ENCODE assay signal across 9 cellular contexts in the genomic region with DNA sequence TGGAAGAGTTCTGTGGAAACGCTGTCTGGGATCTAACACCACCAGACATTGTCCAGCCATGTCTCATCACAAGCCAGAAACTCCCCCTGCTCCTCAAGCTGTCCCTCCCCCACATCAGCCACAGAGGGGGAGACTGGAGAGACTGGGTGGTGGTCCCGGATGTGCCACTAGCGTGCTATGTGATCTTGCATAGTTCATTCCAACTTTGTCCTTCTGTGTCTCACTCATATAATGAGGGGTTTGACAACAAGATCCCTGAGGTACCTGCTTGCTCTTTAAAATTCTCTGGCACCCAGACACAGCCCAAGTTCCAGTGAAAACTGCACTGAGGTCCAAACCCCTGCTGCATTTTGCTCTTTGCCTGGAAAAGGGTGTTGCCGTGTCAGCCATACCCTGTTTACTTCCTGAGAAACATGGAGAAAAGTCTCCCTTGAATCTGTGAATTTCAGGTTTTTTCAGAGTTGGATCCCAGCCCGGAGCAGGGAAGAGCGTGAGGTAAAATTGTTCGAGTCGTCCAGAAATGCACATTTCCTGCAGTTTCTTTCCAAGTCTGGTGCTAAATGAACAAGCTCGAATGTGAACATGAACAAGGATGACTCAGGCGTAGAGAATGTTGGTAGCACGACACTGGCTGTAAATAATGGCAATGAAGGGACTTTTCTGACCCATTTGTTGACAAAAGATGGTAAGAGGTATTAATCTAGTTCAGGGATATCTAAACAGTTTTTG.
A peak's percentile ranks its signal among the peaks of the same experiment; 100 is the strongest.
DNase-seq lines count a peak whose midpoint lies in the region; ATAC-seq and TF ChIP-seq lines count a peak whose summit lies in the region.
"Had no signal": no experiment of that assay in that cellular context is flagged by ENCODE, and none has a peak within 500 bp of the region (broad histone marks: within the 10 kb centered on the region; RNA-seq: fewer than 3 reads in every experiment).

No MANE protein-coding gene starts in this region.

- peaks cover 0 to 47% (median 16%) of the 10 kb centered on the region in 9 donors for H3K4me1 ChIP-seq in heart right ventricle

- ATAC-seq in heart right ventricle: peak in 7 of 8 donors; percentile 39 to 64 (median 43)
- no peak for ATAC-seq in Right ventricle myocardium inferior
- no peak for ATAC-seq in HG02623 (IDR thresholded peaks at IDR 0.05; ENCODE audit: unreplicated experiment)

- 30 to 42% methylated on average over 11 of the region's 11 CpGs for WGBS in heart right ventricle, 2 donors

- H3K27ac ChIP-seq in heart right ventricle: peak overlapping the region in 3 of 10 donors; percentile 12 to 34 (median 19)
- peak overlapping the region in 48 of 59 donors; percentile 39 to 86 (median 64) for H3K27ac ChIP-seq in dorsolateral prefrontal cortex
- H3K27ac ChIP-seq: C4-2B had no signal

- DNase-seq in heart right ventricle (peak in 1 of 2 donors; percentile 57), Right ventricle myocardium inferior (ENCODE audit: missing footprints) (no peak), dorsolateral prefrontal cortex (peak in 2 of 10 donors; percentile 18 to 43), middle frontal gyrus (ENCODE audit: extremely low spot score, low spot score) (peak; percentile 50), SHP77 treated with DMSO at 0.1 percent for 48 hours (lab: John Stamatoyannopoulos, UW) (no peak), GM20000 (ENCODE audit: low spot score) (no peak), NCI-H748 (lab: John Stamatoyannopoulos, UW; ENCODE audit: unreplicated experiment) (no peak)

- peak overlapping the region in 1 of 10 donors; percentile 22 for H3K4me3 ChIP-seq in heart right ventricle
- H3K4me3 ChIP-seq in dorsolateral prefrontal cortex: peak overlapping the region in 9 of 59 donors; percentile 8 to 26 (median 15)

- intact Hi-C loops in heart right ventricle (cut with DNase I) (no loop called here), Right ventricle myocardium inferior (cut with DNase I) (no loop called here), dorsolateral prefrontal cortex (cut with DNase I) (no loop called here)

- H3K27me3 ChIP-seq in heart right ventricle (peaks cover 0 to 21% (median 14%) of the 10 kb centered on the region in 7 donors), dorsolateral prefrontal cortex (peaks cover 0 to 3% (median 0%) of the 10 kb centered on the region in 45 donors)

- TF ChIP-seq CTCF in heart right ventricle (IDR thresholded peaks at IDR 0.05) (no peak), dorsolateral prefrontal cortex (IDR thresholded peaks at IDR 0.05 in 54 of 56, conservative IDR thresholded peaks at IDR 0.05 in 2 of 56; ENCODE audit: low read depth in 1 of 56, partially characterized antibody in 56 of 56) (peak in 1 of 56 donors; percentile 10), GM20000 (IDR thresholded peaks at IDR 0.05; ENCODE audit: extremely low read depth, missing control alignments) (no peak)

- H3K9me3 ChIP-seq in heart right ventricle: no peaks in the 10 kb centered on the region

- H3K36me3 ChIP-seq in heart right ventricle: no peaks in the 10 kb centered on the region

Comparison
In these comparisons a context has a peak if more than half of its experiments do, and no peak if none do; other contexts are left out.
1. ATAC-seq: peak in heart right ventricle (7 of 8); none in Right ventricle myocardium inferior (single experiment) and HG02623 (single experiment).